32 cellular contexts compared by ENCODE assay signal in genomic region chr1:95409901-95410300, GRCh38.
"Had no signal": no experiment of that assay in that cellular context is flagged by ENCODE, and none has a peak within 500 bp of the region (broad histone marks: within the 10 kb centered on the region; RNA-seq: fewer than 3 reads in every experiment).

No MANE protein-coding gene starts in this region.

- H3K27ac Mint-ChIP-seq: activated CD4-positive, alpha-beta T cell treated with anti-CD3 and anti-CD28 coated beads for 36 hours; activated CD4-positive, alpha-beta T cell treated with anti-CD3 and anti-CD28 coated beads, Interleukin-2, amount 10 ng/mL, durations not matched to agents 7 days and 5 days; activated CD8-positive, alpha-beta T cell treated with anti-CD3 and anti-CD28 coated beads, Interleukin-2, amount 10 ng/mL, durations not matched to agents 7 days and 5 days; activated naive CD4-positive, alpha-beta T cell treated with anti-CD3 and anti-CD28 coated beads, Interleukin-2, amount 50 U/mL, for 24 hours; activated naive CD8-positive, alpha-beta T cell treated with anti-CD3 and anti-CD28 coated beads, Interleukin-2, amount 10 ng/mL, durations not matched to agents 7 days and 5 days; activated T-cell treated with anti-CD3 and anti-CD28 coated beads, Interleukin-2, amount 50 U/mL, for 24 hours; activated T-helper 2 cell treated with anti-CD3 and anti-CD28 coated beads, Interferon-gamma antibody, Interleukin-2, Interleukin-4, amounts not matched to agents 10 μg/mL and 5 μg/mL and 100 μg/mL, durations not matched to agents 14 hours and 24 hours and 36 hours had no signal

- H3K27ac ChIP-seq: ascending aorta, breast epithelium, KMS-11, Peyer's patch had no signal

- H3K4me1 Mint-ChIP-seq: activated CD4-positive, alpha-beta T cell treated with anti-CD3 and anti-CD28 coated beads for 36 hours; activated CD4-positive, alpha-beta T cell treated with anti-CD3 and anti-CD28 coated beads, Interleukin-2, amount 10 ng/mL, durations not matched to agents 7 days and 5 days; activated naive CD4-positive, alpha-beta T cell treated with anti-CD3 and anti-CD28 coated beads, Interleukin-2, amount 50 U/mL, for 24 hours; activated naive CD8-positive, alpha-beta T cell treated with anti-CD3 and anti-CD28 coated beads, Interleukin-2, amount 10 ng/mL, durations not matched to agents 7 days and 5 days had no signal

- H3K9me3 Mint-ChIP-seq: activated CD4-positive, alpha-beta T cell treated with anti-CD3 and anti-CD28 coated beads, Interleukin-2, amount 10 ng/mL, durations not matched to agents 7 days and 5 days; activated naive CD8-positive, alpha-beta T cell treated with anti-CD3 and anti-CD28 coated beads, Interleukin-2, amount 10 ng/mL, durations not matched to agents 7 days and 5 days; activated T-helper 2 cell treated with anti-CD3 and anti-CD28 coated beads, Interferon-gamma antibody, Interleukin-2, Interleukin-4, amounts not matched to agents 10 μg/mL and 5 μg/mL and 100 μg/mL, durations not matched to agents 14 hours and 24 hours and 36 hours had no signal

- H3K4me3 ChIP-seq: ascending aorta, breast epithelium, Peyer's patch had no signal

- H3K9ac ChIP-seq: KMS-11 had no signal

- H3K4me1 ChIP-seq: ascending aorta, breast epithelium, Peyer's patch had no signal

- H3K36me3 Mint-ChIP-seq: activated naive CD4-positive, alpha-beta T cell treated with anti-CD3 and anti-CD28 coated beads, Interleukin-2, amount 50 U/mL, for 24 hours; activated naive CD8-positive, alpha-beta T cell treated with anti-CD3 and anti-CD28 coated beads, Interleukin-2, amount 10 ng/mL, durations not matched to agents 7 days and 5 days had no signal

- H3K4me2 ChIP-seq: KMS-11 had no signal

- H3K36me3 ChIP-seq: ascending aorta, breast epithelium, Peyer's patch, WERI-Rb-1 had no signal

- H3K27me3 ChIP-seq: ascending aorta, breast epithelium, Peyer's patch had no signal

- H3K4me3 Mint-ChIP-seq: activated CD4-positive, alpha-beta T cell treated with anti-CD3 and anti-CD28 coated beads for 36 hours; activated CD4-positive, alpha-beta T cell treated with anti-CD3 and anti-CD28 coated beads, Interleukin-2, amount 10 ng/mL, durations not matched to agents 7 days and 5 days; activated CD8-positive, alpha-beta T cell treated with anti-CD3 and anti-CD28 coated beads, Interleukin-2, amount 10 ng/mL, durations not matched to agents 7 days and 5 days; activated naive CD4-positive, alpha-beta T cell treated with anti-CD3 and anti-CD28 coated beads, Interleukin-2, amount 50 U/mL, for 24 hours; activated naive CD8-positive, alpha-beta T cell treated with anti-CD3 and anti-CD28 coated beads, Interleukin-2, amount 10 ng/mL, durations not matched to agents 7 days and 5 days; activated T-cell treated with anti-CD3 and anti-CD28 coated beads, Interleukin-2, amount 50 U/mL, for 24 hours had no signal

- H3K9me3 ChIP-seq: ascending aorta, breast epithelium, Peyer's patch had no signal

- DNase-seq: activated CD4-positive, alpha-beta T cell treated with anti-CD3 and anti-CD28 coated beads for 36 hours; activated CD4-positive, alpha-beta T cell treated with anti-CD3 and anti-CD28 coated beads, Interleukin-2, amount 10 ng/mL, durations not matched to agents 7 days and 5 days; activated CD4-positive, alpha-beta T cell treated with anti-CD3 and anti-CD28 coated beads, Interleukin-2, amount 50 U/mL, for 48 hours; activated CD8-positive, alpha-beta T cell treated with anti-CD3 and anti-CD28 coated beads, Interleukin-2, amount 10 ng/mL, durations not matched to agents 7 days and 5 days; activated gamma-delta T cell; activated naive CD4-positive, alpha-beta T cell treated with Interleukin-2 at 50 U/mL for 16 hours; activated naive CD8-positive, alpha-beta T cell treated with anti-CD3 and anti-CD28 coated beads, Interleukin-2, amount 10 ng/mL, durations not matched to agents 7 days and 5 days; activated T-cell treated with anti-CD3 and anti-CD28 coated beads, Interleukin-2, amount 50 U/mL, for 24 hours; amygdala; MM.1S; MV-4-11; NCI-H1092; NCI-H1436 treated with DMSO at 0.1 percent for 48 hours; NCI-H1694 treated with DMSO at 0.1 percent for 48 hours; NCI-H2029; NCI-H345; NCI-H524 treated with DMSO at 0.1 percent for 48 hours; PC-3; Peyer's patch; RPMI8226; SHP77 treated with DMSO at 0.1 percent for 48 hours; T-helper 1 cell; T-helper 2 cell; T-helper 9 cell; WERI-Rb-1 had no signal

- H3K27me3 Mint-ChIP-seq: activated CD4-positive, alpha-beta T cell treated with anti-CD3 and anti-CD28 coated beads, Interleukin-2, amount 10 ng/mL, durations not matched to agents 7 days and 5 days had no signal

- ATAC-seq: activated CD4-positive, alpha-beta T cell treated with anti-CD3 and anti-CD28 coated beads for 36 hours; activated CD4-positive, CD25-positive, alpha-beta regulatory T cell treated with anti-CD3 and anti-CD28 coated beads, Interleukin-2, amount 50 U/mL, for 24 hours; activated CD8-positive, alpha-beta T cell treated with anti-CD3 and anti-CD28 coated beads, Interleukin-2, amount 10 ng/mL, durations not matched to agents 7 days and 5 days; PC-3; SK-N-SH treated with all-trans-retinoic acid at 6 μM for 48 hours had no signal
